ENCODE assay signal across 8 cellular contexts in the genomic region with DNA sequence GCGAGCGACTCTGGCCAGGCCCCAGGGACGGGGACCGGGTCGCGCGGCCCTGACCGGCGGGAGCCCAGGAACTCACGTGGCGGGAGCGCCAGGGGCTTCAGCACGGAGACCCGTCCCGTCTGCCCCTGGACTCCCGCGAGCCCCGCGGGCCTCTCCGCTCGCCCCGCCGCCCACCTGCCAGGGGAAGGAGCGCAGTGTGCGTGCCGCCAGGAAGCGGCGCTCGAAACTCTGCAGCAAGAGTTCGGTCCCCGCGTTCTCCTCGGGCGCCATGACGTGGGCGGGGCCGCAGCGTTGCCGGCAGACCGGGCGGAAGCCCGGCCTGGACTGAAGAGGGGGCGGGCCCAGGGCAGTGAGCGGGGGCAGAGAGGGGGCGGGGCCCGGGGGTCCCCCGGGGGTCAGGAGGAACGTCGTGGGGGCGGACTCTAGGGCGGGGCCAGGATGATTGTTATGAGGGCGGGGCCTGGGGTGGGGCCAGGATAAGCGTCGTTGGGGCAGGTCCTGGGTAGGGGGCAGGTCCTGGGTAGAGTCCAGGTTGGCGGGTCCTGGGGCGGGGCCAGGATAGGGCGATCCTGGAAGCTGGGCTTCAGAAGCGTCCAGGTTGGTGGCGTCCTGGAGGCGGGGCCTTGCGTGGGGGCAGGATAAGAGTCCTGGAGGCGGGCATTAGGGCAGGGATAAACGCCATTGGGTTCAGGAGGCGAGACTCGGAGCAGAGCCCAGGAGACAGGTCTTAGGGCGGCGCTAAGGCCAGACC. TPM values are rescaled to one million over a fixed set of nuclear protein-coding genes. Genes with fewer than 3 reads are reported as not detected.
A peak's percentile ranks its signal among the peaks of the same experiment; 100 is the strongest.
DNase-seq lines count a peak whose midpoint lies in the region; ATAC-seq and TF ChIP-seq lines count a peak whose summit lies in the region.
"Not testable (repeated sequence)": the region's sequence is repeated elsewhere in the genome, so short reads cannot be mapped to it uniquely, and the experiment has no call there.

A gene with protein sequence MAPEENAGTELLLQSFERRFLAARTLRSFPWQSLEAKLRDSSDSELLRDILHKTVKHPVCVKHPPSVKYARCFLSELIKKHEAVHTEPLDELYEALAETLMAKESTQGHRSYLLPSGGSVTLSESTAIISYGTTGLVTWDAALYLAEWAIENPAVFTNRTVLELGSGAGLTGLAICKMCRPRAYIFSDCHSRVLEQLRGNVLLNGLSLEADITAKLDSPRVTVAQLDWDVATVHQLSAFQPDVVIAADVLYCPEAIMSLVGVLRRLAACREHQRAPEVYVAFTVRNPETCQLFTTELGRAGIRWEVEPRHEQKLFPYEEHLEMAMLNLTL (minus strand): TSS at position 326 of the 751 bp plus-strand sequence. CDS start 56 bp downstream, at position 270.

- H3K4me1 Mint-ChIP-seq in T-helper 1 cell treated with Interleukin-12 subunit alpha and Interleukin-12 subunit beta and Interleukin-4 antibody, amounts not matched to agents 30 μg/mL and 1 μg/mL, for 36 hours (ENCODE audit: low read depth), result peaks cover 18% of the 10 kb centered on the region

- not testable (repeated sequence) for H3K27me3 Mint-ChIP-seq in T-helper 1 cell treated with Interleukin-12 subunit alpha and Interleukin-12 subunit beta and Interleukin-4 antibody, amounts not matched to agents 30 μg/mL and 1 μg/mL, for 36 hours (ENCODE audit: low read depth)

- peak within 1 kb of the TSS; percentile 68 to 70 for H3K4me3 ChIP-seq in prostate gland

- intact Hi-C loops in left ventricle myocardium superior (cut with micrococcal nuclease); prostate gland (cut with DNase I): not testable (repeated sequence)

- peak; percentile 25 for TF ChIP-seq POLR2A in prostate gland (IDR thresholded peaks at IDR 0.05)

- H3K9me3 ChIP-seq in prostate gland, result not testable (repeated sequence)

- not testable (repeated sequence) for H3K36me3 Mint-ChIP-seq in T-helper 1 cell treated with Interleukin-12 subunit alpha and Interleukin-12 subunit beta and Interleukin-4 antibody, amounts not matched to agents 30 μg/mL and 1 μg/mL, for 36 hours (ENCODE audit: low read depth)

- TF ChIP-seq CTCF in GM13976 (IDR thresholded peaks at IDR 0.05; ENCODE audit: borderline replicate concordance, control extremely low read depth, extremely low read depth, insufficient read depth, missing control alignments), result peak; percentile 19
- not testable (repeated sequence) for TF ChIP-seq CTCF in prostate gland (IDR thresholded peaks at IDR 0.05)

- H3K9me3 Mint-ChIP-seq in T-helper 1 cell treated with Interleukin-12 subunit alpha and Interleukin-12 subunit beta and Interleukin-4 antibody, amounts not matched to agents 30 μg/mL and 1 μg/mL, for 36 hours, result not testable (repeated sequence)

- WGBS in prostate gland, result 0% methylated on average over 31 of the region's 67 CpGs

- H3K36me3 ChIP-seq in prostate gland, result not testable (repeated sequence)

- ATAC-seq in HG02885 (IDR thresholded peaks at IDR 0.05; ENCODE audit: poor library complexity, unreplicated experiment), result peak; percentile 97
- peak; percentile 100 for ATAC-seq in left ventricle myocardium superior

- DNase-seq in GM13976 (ENCODE audit: low spot score) (peak; percentile 94), NCI-H1694 treated with DMSO at 0.1 percent for 48 hours (lab: John Stamatoyannopoulos, UW) (peak; percentile 97), anterior cingulate cortex (lab: John Stamatoyannopoulos, UW) (peak; percentile 77 to 100 (median 99)), left ventricle myocardium superior (peak; percentile 100), prostate gland (ENCODE audit: low spot score) (peak; percentile 99), ureter (ENCODE audit: low spot score) (peak; percentile 100)

- in situ Hi-C loops in GM13976 (cut with MboI; ENCODE audit: low sequenced_read_pairs, unreplicated experiment), result not testable (repeated sequence)

- H3K27me3 ChIP-seq in prostate gland (replicated peaks; ENCODE audit: insufficient read depth), result not testable (repeated sequence)

- H3K27ac Mint-ChIP-seq in T-helper 1 cell treated with Interleukin-12 subunit alpha and Interleukin-12 subunit beta and Interleukin-4 antibody, amounts not matched to agents 30 μg/mL and 1 μg/mL, for 36 hours, result peak within 1 kb of the TSS; percentile 95

- H3K4me3 Mint-ChIP-seq in T-helper 1 cell treated with Interleukin-12 subunit alpha and Interleukin-12 subunit beta and Interleukin-4 antibody, amounts not matched to agents 30 μg/mL and 1 μg/mL, for 36 hours, result peak within 1 kb of the TSS; percentile 91

- H3K4me1 ChIP-seq in prostate gland (replicated peaks), result not testable (repeated sequence)

- peak within 1 kb of the TSS; percentile 92 for H3K27ac ChIP-seq in prostate gland

RNA-seq across cellular contexts. Expression of the gene that starts here (rescaled TPM):
- total RNA-seq in left ventricle myocardium superior, result 4.9 TPM
- 10 to 100 TPM; 10.1 to 10.8 TPM for total RNA-seq in prostate gland
- 15.4 TPM for total RNA-seq in ureter

Comparison
In these comparisons a context has a peak if more than half of its experiments do, and no peak if none do; other contexts are left out.
1. Peak in every context shown above with its lines: DNase-seq, ATAC-seq, H3K4me3 ChIP-seq and H3K27ac ChIP-seq.